ENCODE assay signal across 8 cellular contexts in genomic region chr1:26378088-26378878, GRCh38. TPM values are rescaled to one million over a fixed set of nuclear protein-coding genes. Genes with fewer than 3 reads are reported as not detected.
DNase-seq lines count a peak whose midpoint lies in the region; ATAC-seq lines count a peak whose summit lies in the region.

No MANE protein-coding gene starts in this region.

- peak overlapping the region; percentile 61 for H3K27ac ChIP-seq in SJSA1

- no peaks in the 10 kb centered on the region for H3K9me3 ChIP-seq in SJSA1 (replicated peaks)

- peaks cover 11% of the 10 kb centered on the region for H3K4me1 ChIP-seq in SJSA1 (replicated peaks)

- peak; percentile 66 for ATAC-seq in HG02973 (IDR thresholded peaks at IDR 0.05; ENCODE audit: unreplicated experiment)

- DNase-seq in GM04504 (ENCODE audit: low read depth) (peak; percentile 90), SJSA1 (ENCODE audit: low read depth in 1 of 2, low spot score in 2 of 2) (peak; percentile 58 to 72), kidney glomerular epithelial cell (lab: John Stamatoyannopoulos, UW) (peak; percentile 68), NCI-H526 (lab: John Stamatoyannopoulos, UW) (no peak), NCI-H1092 treated with DMSO at 0.1 percent for 48 hours (lab: John Stamatoyannopoulos, UW) (no peak)
- DNase-seq in activated naive CD4-positive, alpha-beta T cell treated with Interleukin-2 at 50 U/mL for 16 hours = peak; percentile 75
- peak; percentile 54 to 78 for DNase-seq in stimulated activated CD8-positive, alpha-beta memory T cell treated with anti-CD3 and anti-CD28 coated beads, Interleukin-4, amount 100 ng/mL, for 4 hours (ENCODE audit: low read depth in 2 of 2, low spot score in 1 of 2)

- no peaks in the 10 kb centered on the region; the same call in 1 of the 2 replicates for H3K27me3 ChIP-seq in SJSA1 (replicated peaks)

- H3K4me3 ChIP-seq in SJSA1 = no peak overlapping the region

- no peaks in the 10 kb centered on the region for H3K36me3 ChIP-seq in SJSA1

RNA-seq across cellular contexts. Expression of gene ZNF683, which starts 5.7 kb away (rescaled TPM):
- total RNA-seq in SJSA1 (2014; rRNA removed; shearing (Covaris generic)) = not detected in 2 replicates

RNA-seq across cellular contexts. Expression of gene CRYBG2, which starts 24.4 kb away (rescaled TPM):
- not detected in 2 replicates for total RNA-seq in SJSA1 (2014; rRNA removed; shearing (Covaris generic))

RNA-seq across cellular contexts. Expression of gene LIN28A, which starts 32.3 kb away (rescaled TPM):
- total RNA-seq in SJSA1 (2014; rRNA removed; shearing (Covaris generic)) = not detected in 2 replicates

RNA-seq across cellular contexts. Expression of gene DHDDS, which starts 53.8 kb away (rescaled TPM):
- total RNA-seq in SJSA1 (2014; rRNA removed; shearing (Covaris generic)) = 26.6 and 36.7 TPM in 2 replicates

Comparison
In these comparisons a context has a peak if more than half of its experiments do, and no peak if none do; other contexts are left out.
1. DNase-seq: peak in GM04504 (single experiment), SJSA1 (2 of 2), activated naive CD4-positive, alpha-beta T cell treated with Interleukin-2 at 50 U/mL for 16 hours (single experiment), kidney glomerular epithelial cell (single experiment) and stimulated activated CD8-positive, alpha-beta memory T cell treated with anti-CD3 and anti-CD28 coated beads, Interleukin-4, amount 100 ng/mL, for 4 hours (2 of 2); none in NCI-H526 (0 of 2) and NCI-H1092 treated with DMSO at 0.1 percent for 48 hours (single experiment).